In the genomic region with DNA sequence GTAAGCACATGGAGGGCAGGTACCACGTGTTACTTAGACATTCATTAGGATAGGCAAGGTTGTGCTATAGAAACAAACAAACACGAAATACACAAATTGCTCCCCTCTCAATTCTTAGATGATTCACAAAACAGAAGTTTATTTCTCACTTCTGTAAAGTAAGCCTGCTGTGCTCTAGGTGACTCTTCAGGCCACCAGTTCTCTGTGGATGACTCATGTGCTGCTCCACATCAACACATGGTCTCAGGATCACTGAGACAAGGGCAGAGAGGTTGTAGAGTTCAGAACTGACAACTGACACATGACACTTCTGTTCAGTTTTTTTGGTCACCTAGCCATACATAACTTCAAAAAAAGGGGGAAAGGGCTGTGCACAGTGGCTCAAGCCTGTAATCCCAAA, we compare ENCODE assay signal across 14 cellular contexts.
A peak's percentile ranks its signal among the peaks of the same experiment; 100 is the strongest.
DNase-seq lines count a peak whose midpoint lies in the region; ATAC-seq, FAIRE-seq and TF ChIP-seq lines count a peak whose summit lies in the region.
"Had no signal": no experiment of that assay in that cellular context is flagged by ENCODE, and none has a peak within 500 bp of the region (broad histone marks: within the 10 kb centered on the region; RNA-seq: fewer than 3 reads in every experiment).

No MANE protein-coding gene starts in this region.

- H3K4me1 ChIP-seq in pancreas = no peaks in the 10 kb centered on the region
- H3K4me1 ChIP-seq: left lung had no signal

- no peak overlapping the region for H3K27ac Mint-ChIP-seq in activated T-helper 2 cell treated with anti-CD3 and anti-CD28 coated beads, Interferon-gamma antibody, Interleukin-2, Interleukin-4, amounts not matched to agents 10 μg/mL and 5 μg/mL and 100 μg/mL, durations not matched to agents 14 hours and 24 hours and 36 hours
- H3K27ac Mint-ChIP-seq: activated T-cell treated with anti-CD3 and anti-CD28 coated beads, Interleukin-2, amount 50 U/mL, for 24 hours; CD4-positive, CD25-positive, alpha-beta regulatory T cell had no signal

- no peak overlapping the region for H3K27ac ChIP-seq in pancreas
- H3K27ac ChIP-seq: left lung had no signal

- H3K36me3 Mint-ChIP-seq in activated T-helper 2 cell treated with anti-CD3 and anti-CD28 coated beads, Interferon-gamma antibody, Interleukin-2, Interleukin-4, amounts not matched to agents 10 μg/mL and 5 μg/mL and 100 μg/mL, durations not matched to agents 14 hours and 24 hours and 36 hours (ENCODE audit: low read depth) = no peaks in the 10 kb centered on the region
- H3K36me3 Mint-ChIP-seq: CD4-positive, CD25-positive, alpha-beta regulatory T cell had no signal

- no peaks in the 10 kb centered on the region for H3K9me3 ChIP-seq in pancreas

- H3K27me3 Mint-ChIP-seq in activated T-helper 2 cell treated with anti-CD3 and anti-CD28 coated beads, Interferon-gamma antibody, Interleukin-2, Interleukin-4, amounts not matched to agents 10 μg/mL and 5 μg/mL and 100 μg/mL, durations not matched to agents 14 hours and 24 hours and 36 hours (ENCODE audit: low read depth) = no peaks in the 10 kb centered on the region

- H3K4me1 Mint-ChIP-seq in activated T-helper 2 cell treated with anti-CD3 and anti-CD28 coated beads, Interferon-gamma antibody, Interleukin-2, Interleukin-4, amounts not matched to agents 10 μg/mL and 5 μg/mL and 100 μg/mL, durations not matched to agents 14 hours and 24 hours and 36 hours (ENCODE audit: low read depth) = no peaks in the 10 kb centered on the region
- H3K4me1 Mint-ChIP-seq: CD4-positive, CD25-positive, alpha-beta regulatory T cell had no signal

- 75 to 79% methylated on average over 2 of the region's 2 CpGs for WGBS in pancreas, 2 donors

- ATAC-seq in GM18502 (IDR thresholded peaks at IDR 0.05; ENCODE audit: poor library complexity, unreplicated experiment) (peak; percentile 77), GM21526 (IDR thresholded peaks at IDR 0.05; ENCODE audit: low FRiP score, unreplicated experiment) (peak; percentile 61), HG03378 (IDR thresholded peaks at IDR 0.05; ENCODE audit: unreplicated experiment) (peak; percentile 67), pancreas (no peak)
- ATAC-seq: left lung had no signal

- H3K9me3 Mint-ChIP-seq in activated T-helper 2 cell treated with anti-CD3 and anti-CD28 coated beads, Interferon-gamma antibody, Interleukin-2, Interleukin-4, amounts not matched to agents 10 μg/mL and 5 μg/mL and 100 μg/mL, durations not matched to agents 14 hours and 24 hours and 36 hours = no peaks in the 10 kb centered on the region
- H3K9me3 Mint-ChIP-seq: activated T-cell treated with anti-CD3 and anti-CD28 coated beads, Interleukin-2, amount 50 U/mL, for 24 hours had no signal

- H3K36me3 ChIP-seq in bronchial epithelial cell (ENCODE audit: control insufficient read depth, insufficient read depth, low read length) (no peaks in the 10 kb centered on the region), pancreas (no peaks in the 10 kb centered on the region)
- H3K36me3 ChIP-seq: left lung had no signal

- H3K4me3 ChIP-seq in bronchial epithelial cell (ENCODE audit: low read depth, low read length) (no peak overlapping the region), pancreas (no peak overlapping the region)
- H3K4me3 ChIP-seq: left lung had no signal

- FAIRE-seq in bronchial epithelial cell (lab: Jason Lieb, UNC) (no peak), pancreas (lab: Jason Lieb, UNC) (no peak)

- TF ChIP-seq CTCF in bronchial epithelial cell (IDR thresholded peaks at IDR 0.05; ENCODE audit: insufficient read depth, low read length, severe bottlenecking) (no peak), pancreas (IDR thresholded peaks at IDR 0.05) (no peak)

- intact Hi-C loops in activated T-helper 2 cell treated with anti-CD3 and anti-CD28 coated beads, Interferon-gamma antibody, Interleukin-2, Interleukin-4, amounts not matched to agents 10 μg/mL and 5 μg/mL and 100 μg/mL, durations not matched to agents 14 hours and 24 hours and 36 hours (cut with micrococcal nuclease) = no loop called here
- intact Hi-C loops in pancreas (cut with DNase I) = no loop called here

- DNase-seq in bronchial epithelial cell (ENCODE audit: low read depth) = peak; percentile 26
- DNase-seq in activated T-helper 2 cell treated with anti-CD3 and anti-CD28 coated beads, Interferon-gamma antibody, Interleukin-2, Interleukin-4, amounts not matched to agents 10 μg/mL and 5 μg/mL and 100 μg/mL, durations not matched to agents 14 hours and 24 hours and 36 hours (ENCODE audit: low spot score) = no peak
- DNase-seq in LoVo (ENCODE audit: low spot score) = no peak
- no peak for DNase-seq in 8988T
- DNase-seq in pancreas = no peak
- DNase-seq: activated T-cell treated with anti-CD3 and anti-CD28 coated beads, Interleukin-2, amount 50 U/mL, for 24 hours; CD4-positive, CD25-positive, alpha-beta regulatory T cell; glutamatergic neuron; KG1; left lung had no signal

- H3K4me3 Mint-ChIP-seq in activated T-helper 2 cell treated with anti-CD3 and anti-CD28 coated beads, Interferon-gamma antibody, Interleukin-2, Interleukin-4, amounts not matched to agents 10 μg/mL and 5 μg/mL and 100 μg/mL, durations not matched to agents 14 hours and 24 hours and 36 hours (ENCODE audit: low read depth) = no peak overlapping the region
- H3K4me3 Mint-ChIP-seq: activated T-cell treated with anti-CD3 and anti-CD28 coated beads, Interleukin-2, amount 50 U/mL, for 24 hours; CD4-positive, CD25-positive, alpha-beta regulatory T cell; neural crest cell had no signal

- H3K27me3 ChIP-seq in bronchial epithelial cell (ENCODE audit: control insufficient read depth, insufficient read depth, low read length) = no peaks in the 10 kb centered on the region
- no peaks in the 10 kb centered on the region for H3K27me3 ChIP-seq in pancreas
- H3K27me3 ChIP-seq: left lung had no signal

Comparison
In these comparisons a context has a peak if more than half of its experiments do, and no peak if none do; other contexts are left out.
1. ATAC-seq: peak in GM18502 (single experiment), GM21526 (single experiment) and HG03378 (single experiment); none in pancreas (0 of 4).